7 cellular contexts compared by ENCODE assay signal in genomic region chr5:9544502-9545300, GRCh38. TPM values are rescaled to one million over a fixed set of nuclear protein-coding genes. Genes with fewer than 3 reads are reported as not detected.
DNase-seq lines count a peak whose midpoint lies in the region; TF ChIP-seq lines count a peak whose summit lies in the region.

No MANE protein-coding gene starts in this region.

- H3K9me3 ChIP-seq in mucosa of rectum (ENCODE audit: control insufficient read depth in 2 of 2, low read length in 2 of 2) (no peaks in the 10 kb centered on the region), stomach smooth muscle (ENCODE audit: control insufficient read depth in 2 of 2, low read length in 2 of 2) (no peaks in the 10 kb centered on the region)

- H3K4me3 Mint-ChIP-seq in activated CD4-positive, alpha-beta memory T cell treated with anti-CD3 and anti-CD28 coated beads, Interleukin-2, amount 10 ng/mL, durations not matched to agents 7 days and 5 days, result peak overlapping the region; percentile 60

- H3K27me3 ChIP-seq in mucosa of rectum (ENCODE audit: control insufficient read depth in 2 of 2, insufficient read depth in 2 of 2, low read length in 2 of 2) (no peaks in the 10 kb centered on the region), stomach smooth muscle (ENCODE audit: control insufficient read depth in 1 of 2, insufficient read depth in 2 of 2, low read length in 2 of 2) (peaks cover 0 to 2% of the 10 kb centered on the region in 2 donors)

- POLR2A ChIA-PET in GM10248 (lab: Yijun Ruan, JAX), result no interaction called here
- POLR2A ChIA-PET in activated CD4-positive, alpha-beta memory T cell treated with anti-CD3 and anti-CD28 coated beads, Interleukin-2, amount 10 ng/mL, durations not matched to agents 7 days and 5 days (lab: Charles Lee), result no interaction called here

- CTCF ChIA-PET in GM10248 (lab: Yijun Ruan, JAX), result interaction anchor here (0.6 to 4.1 kb wide), 31 partner anchors 11 to 1188 kb away, joined by 3 to 34 read pairs (median 4); no protein-coding TSS in a partner anchor
- CTCF ChIA-PET in activated CD4-positive, alpha-beta memory T cell treated with anti-CD3 and anti-CD28 coated beads, Interleukin-2, amount 10 ng/mL, durations not matched to agents 7 days and 5 days (lab: Charles Lee), result interaction anchor here (0.6 to 1.3 kb wide), 4 partner anchors 15 to 1667 kb away, joined by 3 to 4 read pairs (median 3); no protein-coding TSS in a partner anchor

- H3K9me3 Mint-ChIP-seq in activated CD4-positive, alpha-beta memory T cell treated with anti-CD3 and anti-CD28 coated beads, Interleukin-2, amount 10 ng/mL, durations not matched to agents 7 days and 5 days, result no peaks in the 10 kb centered on the region

- peaks cover 10% of the 10 kb centered on the region for H3K4me1 Mint-ChIP-seq in activated CD4-positive, alpha-beta memory T cell treated with anti-CD3 and anti-CD28 coated beads, Interleukin-2, amount 10 ng/mL, durations not matched to agents 7 days and 5 days

- H3K4me1 ChIP-seq in mucosa of rectum (ENCODE audit: control insufficient read depth in 2 of 2, insufficient read depth in 2 of 2, low read length in 2 of 2) (peaks cover 7 to 8% of the 10 kb centered on the region in 2 donors), stomach smooth muscle (ENCODE audit: control insufficient read depth, insufficient read depth, low read length) (peaks cover 28% of the 10 kb centered on the region)

- H3K27ac Mint-ChIP-seq in activated CD4-positive, alpha-beta memory T cell treated with anti-CD3 and anti-CD28 coated beads, Interleukin-2, amount 10 ng/mL, durations not matched to agents 7 days and 5 days, result peak overlapping the region; percentile 2

- H3K36me3 ChIP-seq in mucosa of rectum (ENCODE audit: control insufficient read depth in 2 of 2, insufficient read depth in 2 of 2, low read length in 2 of 2) (peaks cover 7 to 9% of the 10 kb centered on the region in 2 donors), stomach smooth muscle (ENCODE audit: control insufficient read depth in 2 of 2, insufficient read depth in 2 of 2, low read length in 2 of 2) (no peaks in the 10 kb centered on the region)

- H3K4me3 ChIP-seq in mucosa of rectum (ENCODE audit: low read length in 2 of 2) (peak overlapping the region; percentile 81 to 87), stomach smooth muscle (ENCODE audit: low read length in 2 of 2) (peak overlapping the region; percentile 77 to 78)

- peak; percentile 88 for TF ChIP-seq CTCF in GM10248 (IDR thresholded peaks at IDR 0.05; ENCODE audit: control extremely low read depth, extremely low read depth, low read depth, missing control alignments)

- peak overlapping the region; percentile 74 to 77 for H3K27ac ChIP-seq in mucosa of rectum (ENCODE audit: low read depth in 2 of 2, low read length in 2 of 2)
- no peak overlapping the region for H3K27ac ChIP-seq in stomach smooth muscle (ENCODE audit: low read length)

- H3K36me3 Mint-ChIP-seq in activated CD4-positive, alpha-beta memory T cell treated with anti-CD3 and anti-CD28 coated beads, Interleukin-2, amount 10 ng/mL, durations not matched to agents 7 days and 5 days (ENCODE audit: low read depth), result no peaks in the 10 kb centered on the region

- peak; percentile 74 for DNase-seq in GM10248 (ENCODE audit: extremely low spot score)
- DNase-seq in H4 (ENCODE audit: low spot score), result peak; percentile 83
- peak; percentile 78 for DNase-seq in NCI-H128 (lab: John Stamatoyannopoulos, UW; ENCODE audit: unreplicated experiment)
- peak; percentile 48 for DNase-seq in activated CD4-positive, alpha-beta memory T cell treated with anti-CD3 and anti-CD28 coated beads, Interleukin-2, amount 10 ng/mL, durations not matched to agents 7 days and 5 days
- peak; percentile 75 for DNase-seq in fibroblast of gingiva (ENCODE audit: low read depth)

- H3K9ac ChIP-seq in mucosa of rectum (ENCODE audit: low read depth in 1 of 2, low read length in 2 of 2) (peak overlapping the region; percentile 66 to 76), stomach smooth muscle (ENCODE audit: low read length in 2 of 2) (peak overlapping the region; percentile 21 to 38)

- peaks cover 15% of the 10 kb centered on the region for H3K27me3 Mint-ChIP-seq in activated CD4-positive, alpha-beta memory T cell treated with anti-CD3 and anti-CD28 coated beads, Interleukin-2, amount 10 ng/mL, durations not matched to agents 7 days and 5 days

RNA-seq across cellular contexts. Expression of gene SEMA5A, which starts 1.2 kb away (rescaled TPM):
- 13.7 and 20.4 TPM in 2 replicates for total RNA-seq in H4 (2014; rRNA removed; shearing (Covaris generic))
- total RNA-seq in activated CD4-positive, alpha-beta memory T cell treated with anti-CD3 and anti-CD28 coated beads, Interleukin-2, amount 10 ng/mL, durations not matched to agents 7 days and 5 days, result 1 to 10 TPM; 1.1 to 1.7 TPM
